In genomic region chr1:178725603-178726517, GRCh38 we compare ENCODE assay signal across 8 cellular contexts. TPM values are rescaled to one million over a fixed set of nuclear protein-coding genes. Genes with fewer than 3 reads are reported as not detected.
DNase-seq lines count a peak whose midpoint lies in the region; ATAC-seq and TF ChIP-seq lines count a peak whose summit lies in the region.

No MANE protein-coding gene starts in this region.

- intact Hi-C loops in head of caudate nucleus (cut with DNase I) = no loop called here

- H3K4me3 ChIP-seq in GM23338 = peak overlapping the region; percentile 68
- H3K4me3 ChIP-seq in osteoblast (ENCODE audit: insufficient read depth, low read length) = peak overlapping the region; percentile 86

- H3K27ac Mint-ChIP-seq in GM23338 = peak overlapping the region; percentile 95
- H3K27ac Mint-ChIP-seq in activated naive CD8-positive, alpha-beta T cell treated with anti-CD3 and anti-CD28 coated beads, Interleukin-2, amount 50 U/mL, for 24 hours = peak overlapping the region; percentile 75

- no peaks in the 10 kb centered on the region for H3K36me3 ChIP-seq in GM23338 (ENCODE audit: insufficient read depth)
- H3K36me3 ChIP-seq in osteoblast (ENCODE audit: insufficient read depth, low read length) = no peaks in the 10 kb centered on the region

- H3F3A ChIP-seq in GM23338 (replicated peaks; ENCODE audit: low read depth) = no peaks in the 10 kb centered on the region

- peak; percentile 77 for ATAC-seq in GM23338
- peak; percentile 74 for ATAC-seq in activated naive CD8-positive, alpha-beta T cell treated with anti-CD3 and anti-CD28 coated beads, Interleukin-2, amount 50 U/mL, for 24 hours

- in situ Hi-C loops in SK-MEL-5 (cut with HindIII; ENCODE audit: low pct_unique_long_range_greater_than_20kb, low sequenced_read_pairs) = no loop called here

- peak overlapping the region; percentile 36 for H3K27ac ChIP-seq in GM23338 (ENCODE audit: low read depth)
- peak overlapping the region; percentile 54 for H3K27ac ChIP-seq in osteoblast (ENCODE audit: low read depth, low read length)

- H3K79me2 ChIP-seq in GM23338 (replicated peaks; ENCODE audit: insufficient read depth) (peaks cover 44% of the 10 kb centered on the region), osteoblast (ENCODE audit: insufficient read depth, low read length) (peaks cover 46% of the 10 kb centered on the region)

- H3K9me2 ChIP-seq in GM23338 (ENCODE audit: insufficient read depth) = no peaks in the 10 kb centered on the region

- H3K4me2 ChIP-seq in GM23338 = peak overlapping the region; percentile 68
- peak overlapping the region; percentile 88 for H3K4me2 ChIP-seq in osteoblast (ENCODE audit: insufficient read depth, low read length)

- H4K20me1 ChIP-seq in GM23338 (replicated peaks; ENCODE audit: insufficient read depth) = no peaks in the 10 kb centered on the region
- no peaks in the 10 kb centered on the region for H4K20me1 ChIP-seq in osteoblast (ENCODE audit: insufficient read depth, low read length)

- peaks cover 26% of the 10 kb centered on the region for H3K4me1 Mint-ChIP-seq in GM23338
- peaks cover 24% of the 10 kb centered on the region for H3K4me1 Mint-ChIP-seq in activated naive CD8-positive, alpha-beta T cell treated with anti-CD3 and anti-CD28 coated beads, Interleukin-2, amount 50 U/mL, for 24 hours

- H3K4me3 Mint-ChIP-seq in GM23338 = peak overlapping the region; percentile 88
- peak overlapping the region; percentile 83 for H3K4me3 Mint-ChIP-seq in activated naive CD8-positive, alpha-beta T cell treated with anti-CD3 and anti-CD28 coated beads, Interleukin-2, amount 50 U/mL, for 24 hours

- H3K27me3 Mint-ChIP-seq in GM23338 (ENCODE audit: insufficient read depth, low read depth, poor library complexity) = peaks cover 5% of the 10 kb centered on the region
- H3K27me3 Mint-ChIP-seq in activated naive CD8-positive, alpha-beta T cell treated with anti-CD3 and anti-CD28 coated beads, Interleukin-2, amount 50 U/mL, for 24 hours = peaks cover 2% of the 10 kb centered on the region

- H2AFZ ChIP-seq in GM23338 (no peak overlapping the region), osteoblast (ENCODE audit: low read length) (peak overlapping the region; percentile 88)

- no peaks in the 10 kb centered on the region for H3K9me3 Mint-ChIP-seq in GM23338
- H3K9me3 Mint-ChIP-seq in activated naive CD8-positive, alpha-beta T cell treated with anti-CD3 and anti-CD28 coated beads, Interleukin-2, amount 50 U/mL, for 24 hours = no peaks in the 10 kb centered on the region

- peak in 1 of 2 experiments; percentile 12; a peak in 1 of 4 replicates for TF ChIP-seq CTCF in GM23338 (conservative IDR thresholded peaks at IDR 0.05; ENCODE audit: low read depth in 2 of 2)
- TF ChIP-seq CTCF in osteoblast (IDR thresholded peaks at IDR 0.05; ENCODE audit: extremely low read depth, low read depth, low read length) = no peak

- H3K4me1 ChIP-seq in GM23338 (ENCODE audit: insufficient read depth) (peaks cover 9% of the 10 kb centered on the region), osteoblast (ENCODE audit: insufficient read depth, low read length) (peaks cover 8% of the 10 kb centered on the region)

- H3K27me3 ChIP-seq in GM23338 (ENCODE audit: insufficient read depth) = no peaks in the 10 kb centered on the region
- no peaks in the 10 kb centered on the region for H3K27me3 ChIP-seq in osteoblast (ENCODE audit: insufficient read depth, low read length)

- H3K9me3 ChIP-seq in osteoblast (ENCODE audit: low read depth, low read length) = no peaks in the 10 kb centered on the region

- DNase-seq in EL = peak; percentile 81
- DNase-seq in GM23338 (ENCODE audit: low spot score) = peak; percentile 93
- DNase-seq in Kasumi-1 (lab: John Stamatoyannopoulos, UW) = peak; percentile 88 to 95
- peak; percentile 92 for DNase-seq in SK-MEL-5 (ENCODE audit: low read depth, low spot score)
- peak; percentile 50 for DNase-seq in activated naive CD8-positive, alpha-beta T cell treated with anti-CD3 and anti-CD28 coated beads, Interleukin-2, amount 50 U/mL, for 24 hours
- peak; percentile 28 to 90 (median 68) for DNase-seq in head of caudate nucleus
- DNase-seq in osteoblast (ENCODE audit: insufficient read length, low spot score, missing footprints) = peak; percentile 93
- DNase-seq in ureter (ENCODE audit: low spot score) = peak; percentile 76

- H3K36me3 Mint-ChIP-seq in GM23338 (ENCODE audit: low read depth) = no peaks in the 10 kb centered on the region; the same call in 1 of the 3 replicates
- peaks cover 2% of the 10 kb centered on the region for H3K36me3 Mint-ChIP-seq in activated naive CD8-positive, alpha-beta T cell treated with anti-CD3 and anti-CD28 coated beads, Interleukin-2, amount 50 U/mL, for 24 hours (ENCODE audit: low read depth)

TF ChIP-seq in GM23338, 12 proteins besides CTCF, POLR2A, EP300 and RAD21:
- peak; percentile 78 for TF ChIP-seq POLR2AphosphoS5 (IDR thresholded peaks at IDR 0.05; ENCODE audit: low read depth)
- TF ChIP-seq JUNB (IDR thresholded peaks at IDR 0.05; ENCODE audit: unreplicated experiment) = no peak
- no peak for TF ChIP-seq ZNF331 (CRISPR knock-in tag; IDR thresholded peaks at IDR 0.05; ENCODE audit: low read depth)
- no peak; the same call in 1 of the 2 replicates for TF ChIP-seq CREB1 (CRISPR knock-in tag; IDR thresholded peaks at IDR 0.05; ENCODE audit: low read depth)

RNA-seq across cellular contexts. Expression of gene RALGPS2, which starts 0.8 kb away (rescaled TPM):
- 28.6 and 31.2 TPM in 2 replicates for total RNA-seq in GM23338 (2014; rRNA removed; shearing (Covaris generic))
- 8.1 and 8.8 TPM in 2 replicates for polyA plus RNA-seq in GM23338 (2016; fragmentation: Nextera tagmentation; extraction: Ambion mirVana)
- 14.7 and 22.1 TPM in 2 replicates for total RNA-seq in SK-MEL-5 (2014; rRNA removed; shearing (Covaris generic))
- 8.2 and 10.9 TPM in 2 replicates for polyA plus RNA-seq in SK-MEL-5 (2015; cell fraction: cytosol; rRNA removed)
- 55.6 and 71.6 TPM in 2 replicates for polyA plus RNA-seq in SK-MEL-5 (2015; cell fraction: nucleus; rRNA removed)
- total RNA-seq in osteoblast = 40.2 and 48.0 TPM in 2 replicates
- total RNA-seq in ureter = 39.2 TPM

Comparison
In these comparisons a context has a peak if more than half of its experiments do, and no peak if none do; other contexts are left out.
1. Peak in every context shown above with its lines: DNase-seq, ATAC-seq, H3K4me3 ChIP-seq and H3K27ac ChIP-seq.